ENCODE assay signal across 14 cellular contexts in genomic region chr16:20580487-20581259, GRCh38. TPM values are rescaled to one million over a fixed set of nuclear protein-coding genes. Genes with fewer than 3 reads are reported as not detected.
"Had no signal": no experiment of that assay in that cellular context is flagged by ENCODE, and none has a peak within 500 bp of the region (broad histone marks: within the 10 kb centered on the region; RNA-seq: fewer than 3 reads in every experiment).

No MANE protein-coding gene starts in this region.

RNA-seq across cellular contexts. Expression of gene ACSM2B, which starts 4.5 kb away (rescaled TPM):
- total RNA-seq: activated naive CD4-positive, alpha-beta T cell treated with anti-CD3 and anti-CD28 coated beads for 36 hours; activated naive CD4-positive, alpha-beta T cell treated with anti-CD3 and anti-CD28 coated beads, Interleukin-2, amount 50 U/mL, for 72 hours; activated naive CD8-positive, alpha-beta T cell treated with anti-CD3 and anti-CD28 coated beads for 36 hours; activated naive CD8-positive, alpha-beta T cell treated with anti-CD3 and anti-CD28 coated beads, Interleukin-2, amount 10 ng/mL, durations not matched to agents 7 days and 5 days; activated T-helper 1 cell treated with anti-CD3 and anti-CD28 coated beads, Interleukin-12 subunit alpha, Interleukin-12 subunit beta, Interleukin-2, Interleukin-4 antibody, amounts not matched to agents 30 ng/mL and 10 ng/mL and 1 ng/mL, durations not matched to agents 14 hours and 24 hours and 36 hours; activated T-helper 17 cell treated with anti-CD3 and anti-CD28 coated beads, Interleukin-2, amount 50 U/mL, for 72 hours; aorta; ascending aorta; astrocyte; breast epithelium; cardiac muscle cell; cardiac septum; cerebellum; chondrocyte had no signal
- polyA plus RNA-seq: aorta, cardiac muscle cell had no signal
